ENCODE assay signal across 2 cellular contexts in genomic region chr9:85004818-85005413, GRCh38.
TF ChIP-seq lines count a peak whose summit lies in the region.

No MANE protein-coding gene starts in this region.

TF ChIP-seq in H1, 55 proteins besides CTCF, POLR2A, EP300 and RAD21 (continued from another document):
- TF ChIP-seq BACH1 (IDR thresholded peaks at IDR 0.05; ENCODE audit: low read length): peak; percentile 35; the same call in 1 of the 2 replicates

TF ChIP-seq in WTC11, 78 proteins besides CTCF, POLR2A, EP300 and RAD21 (continued from another document):
- TF ChIP-seq ZNF416 (CRISPR knock-in tag; IDR thresholded peaks at IDR 0.05) (no peak), USF2 (CRISPR knock-in tag; IDR thresholded peaks at IDR 0.05) (no peak), CREM (CRISPR knock-in tag; IDR thresholded peaks at IDR 0.05) (no peak), ZNF121 (CRISPR knock-in tag; IDR thresholded peaks at IDR 0.05) (no peak), FOXK1 (CRISPR knock-in tag; IDR thresholded peaks at IDR 0.05) (no peak), E2F4 (CRISPR knock-in tag; IDR thresholded peaks at IDR 0.05; ENCODE audit: borderline replicate concordance, low read depth) (no peak), MLX (CRISPR knock-in tag; IDR thresholded peaks at IDR 0.05) (no peak), PRRX2 (CRISPR knock-in tag; IDR thresholded peaks at IDR 0.05) (no peak), GTF2I (CRISPR knock-in tag; conservative IDR thresholded peaks at IDR 0.05) (no peak), ZNF263 (CRISPR knock-in tag; IDR thresholded peaks at IDR 0.05; ENCODE audit: low read depth) (no peak)
- TF ChIP-seq, protein P1, sequence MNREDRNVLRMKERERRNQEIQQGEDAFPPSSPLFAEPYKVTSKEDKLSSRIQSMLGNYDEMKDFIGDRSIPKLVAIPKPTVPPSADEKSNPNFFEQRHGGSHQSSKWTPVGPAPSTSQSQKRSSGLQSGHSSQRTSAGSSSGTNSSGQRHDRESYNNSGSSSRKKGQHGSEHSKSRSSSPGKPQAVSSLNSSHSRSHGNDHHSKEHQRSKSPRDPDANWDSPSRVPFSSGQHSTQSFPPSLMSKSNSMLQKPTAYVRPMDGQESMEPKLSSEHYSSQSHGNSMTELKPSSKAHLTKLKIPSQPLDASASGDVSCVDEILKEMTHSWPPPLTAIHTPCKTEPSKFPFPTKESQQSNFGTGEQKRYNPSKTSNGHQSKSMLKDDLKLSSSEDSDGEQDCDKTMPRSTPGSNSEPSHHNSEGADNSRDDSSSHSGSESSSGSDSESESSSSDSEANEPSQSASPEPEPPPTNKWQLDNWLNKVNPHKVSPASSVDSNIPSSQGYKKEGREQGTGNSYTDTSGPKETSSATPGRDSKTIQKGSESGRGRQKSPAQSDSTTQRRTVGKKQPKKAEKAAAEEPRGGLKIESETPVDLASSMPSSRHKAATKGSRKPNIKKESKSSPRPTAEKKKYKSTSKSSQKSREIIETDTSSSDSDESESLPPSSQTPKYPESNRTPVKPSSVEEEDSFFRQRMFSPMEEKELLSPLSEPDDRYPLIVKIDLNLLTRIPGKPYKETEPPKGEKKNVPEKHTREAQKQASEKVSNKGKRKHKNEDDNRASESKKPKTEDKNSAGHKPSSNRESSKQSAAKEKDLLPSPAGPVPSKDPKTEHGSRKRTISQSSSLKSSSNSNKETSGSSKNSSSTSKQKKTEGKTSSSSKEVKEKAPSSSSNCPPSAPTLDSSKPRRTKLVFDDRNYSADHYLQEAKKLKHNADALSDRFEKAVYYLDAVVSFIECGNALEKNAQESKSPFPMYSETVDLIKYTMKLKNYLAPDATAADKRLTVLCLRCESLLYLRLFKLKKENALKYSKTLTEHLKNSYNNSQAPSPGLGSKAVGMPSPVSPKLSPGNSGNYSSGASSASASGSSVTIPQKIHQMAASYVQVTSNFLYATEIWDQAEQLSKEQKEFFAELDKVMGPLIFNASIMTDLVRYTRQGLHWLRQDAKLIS (CRISPR knock-in tag; IDR thresholded peaks at IDR 0.05; ENCODE audit: borderline replicate concordance): no peak
- TF ChIP-seq, protein P2, sequence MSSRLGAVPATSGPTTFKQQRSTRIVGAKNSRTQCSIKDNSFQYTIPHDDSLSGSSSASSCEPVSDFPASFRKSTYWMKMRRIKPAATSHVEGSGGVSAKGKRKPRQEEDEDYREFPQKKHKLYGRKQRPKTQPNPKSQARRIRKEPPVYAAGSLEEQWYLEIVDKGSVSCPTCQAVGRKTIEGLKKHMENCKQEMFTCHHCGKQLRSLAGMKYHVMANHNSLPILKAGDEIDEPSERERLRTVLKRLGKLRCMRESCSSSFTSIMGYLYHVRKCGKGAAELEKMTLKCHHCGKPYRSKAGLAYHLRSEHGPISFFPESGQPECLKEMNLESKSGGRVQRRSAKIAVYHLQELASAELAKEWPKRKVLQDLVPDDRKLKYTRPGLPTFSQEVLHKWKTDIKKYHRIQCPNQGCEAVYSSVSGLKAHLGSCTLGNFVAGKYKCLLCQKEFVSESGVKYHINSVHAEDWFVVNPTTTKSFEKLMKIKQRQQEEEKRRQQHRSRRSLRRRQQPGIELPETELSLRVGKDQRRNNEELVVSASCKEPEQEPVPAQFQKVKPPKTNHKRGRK (CRISPR knock-in tag; IDR thresholded peaks at IDR 0.05; ENCODE audit: borderline replicate concordance): no peak
- TF ChIP-seq, protein P3, sequence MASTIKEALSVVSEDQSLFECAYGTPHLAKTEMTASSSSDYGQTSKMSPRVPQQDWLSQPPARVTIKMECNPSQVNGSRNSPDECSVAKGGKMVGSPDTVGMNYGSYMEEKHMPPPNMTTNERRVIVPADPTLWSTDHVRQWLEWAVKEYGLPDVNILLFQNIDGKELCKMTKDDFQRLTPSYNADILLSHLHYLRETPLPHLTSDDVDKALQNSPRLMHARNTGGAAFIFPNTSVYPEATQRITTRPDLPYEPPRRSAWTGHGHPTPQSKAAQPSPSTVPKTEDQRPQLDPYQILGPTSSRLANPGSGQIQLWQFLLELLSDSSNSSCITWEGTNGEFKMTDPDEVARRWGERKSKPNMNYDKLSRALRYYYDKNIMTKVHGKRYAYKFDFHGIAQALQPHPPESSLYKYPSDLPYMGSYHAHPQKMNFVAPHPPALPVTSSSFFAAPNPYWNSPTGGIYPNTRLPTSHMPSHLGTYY (CRISPR knock-in tag; IDR thresholded peaks at IDR 0.05): no peak
- TF ChIP-seq, protein P4, sequence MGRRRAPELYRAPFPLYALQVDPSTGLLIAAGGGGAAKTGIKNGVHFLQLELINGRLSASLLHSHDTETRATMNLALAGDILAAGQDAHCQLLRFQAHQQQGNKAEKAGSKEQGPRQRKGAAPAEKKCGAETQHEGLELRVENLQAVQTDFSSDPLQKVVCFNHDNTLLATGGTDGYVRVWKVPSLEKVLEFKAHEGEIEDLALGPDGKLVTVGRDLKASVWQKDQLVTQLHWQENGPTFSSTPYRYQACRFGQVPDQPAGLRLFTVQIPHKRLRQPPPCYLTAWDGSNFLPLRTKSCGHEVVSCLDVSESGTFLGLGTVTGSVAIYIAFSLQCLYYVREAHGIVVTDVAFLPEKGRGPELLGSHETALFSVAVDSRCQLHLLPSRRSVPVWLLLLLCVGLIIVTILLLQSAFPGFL (CRISPR knock-in tag; IDR thresholded peaks at IDR 0.05; ENCODE audit: borderline replicate concordance): no peak
TF ChIP-seq in WTC11: peak in this region for 0.
